In genomic region chr15:93997071-93997658, GRCh38 we compare ENCODE assay signal across 8 cellular contexts.
DNase-seq lines count a peak whose midpoint lies in the region; ATAC-seq, FAIRE-seq and TF ChIP-seq lines count a peak whose summit lies in the region.

No MANE protein-coding gene starts in this region.

- TF ChIP-seq CTCF in left ventricle myocardium inferior (IDR thresholded peaks at IDR 0.05; ENCODE audit: borderline replicate concordance) (peak; percentile 72), foreskin keratinocyte (conservative IDR thresholded peaks at IDR 0.05) (peak; percentile 85), transverse colon (IDR thresholded peaks at IDR 0.05) (peak; percentile 51 to 73 (median 62))

- intact Hi-C loops in left ventricle myocardium inferior (cut with micrococcal nuclease) (no loop called here), left ventricle myocardium superior (cut with micrococcal nuclease) (no loop called here), transverse colon (cut with DNase I; ENCODE audit: low total_unique reads) (loop anchor here (10.0 kb wide), 2 partner anchors 128 to 962 kb away; no protein-coding TSS in a partner anchor)

- TF ChIP-seq EP300 in transverse colon (IDR thresholded peaks at IDR 0.05; ENCODE audit: low read depth), result no peak

- H3K27ac ChIP-seq in left ventricle myocardium inferior (replicated peaks) (no peak overlapping the region), foreskin keratinocyte (no peak overlapping the region), transverse colon (no peak overlapping the region)

- no peaks in the 10 kb centered on the region for H3K4me1 ChIP-seq in left ventricle myocardium inferior
- no peaks in the 10 kb centered on the region for H3K4me1 ChIP-seq in foreskin keratinocyte
- no peaks in the 10 kb centered on the region for H3K4me1 ChIP-seq in transverse colon

- DNase-seq in left ventricle myocardium inferior, result no peak
- no peak for DNase-seq in left ventricle myocardium superior
- DNase-seq in RCC 7860 (ENCODE audit: low spot score), result no peak
- DNase-seq in foreskin keratinocyte, result no peak
- DNase-seq in transverse colon, result no peak
- no peak for DNase-seq in ureter (ENCODE audit: low spot score)

- 22 to 47% methylated on average over 6 of the region's 6 CpGs for WGBS in transverse colon (ENCODE audit: low coverage in 1 of 2), 2 donors

- in situ Hi-C loops in transverse colon (cut with MboI; ENCODE audit: low pct_ligation_motif_present in 1 of 4, low pct_unique_long_range_greater_than_20kb in 1 of 4, low sequenced_read_pairs in 3 of 4), result loop anchor here in 3 of 4 donors (10.0 to 25.0 kb wide), 2 partner anchors 128 to 910 kb away; partner anchors contain the start of gene RGMA (in 3 of the 3)

- H3K36me3 ChIP-seq in left ventricle myocardium inferior (no peaks in the 10 kb centered on the region), transverse colon (no peaks in the 10 kb centered on the region)

- H3K9me3 ChIP-seq in left ventricle myocardium inferior (replicated peaks) (no peaks in the 10 kb centered on the region), transverse colon (no peaks in the 10 kb centered on the region)

- FAIRE-seq in RCC 7860 (lab: Jason Lieb, UNC), result peak; percentile 67

- H3K4me3 ChIP-seq in left ventricle myocardium inferior (no peak overlapping the region), transverse colon (no peak overlapping the region)

- H3K27me3 ChIP-seq in left ventricle myocardium inferior (ENCODE audit: low read depth) (peaks cover 10% of the 10 kb centered on the region), foreskin keratinocyte (peaks cover 4% of the 10 kb centered on the region), transverse colon (no peaks in the 10 kb centered on the region)

- no peak for ATAC-seq in left ventricle myocardium superior
- peak; percentile 62 for ATAC-seq in foreskin keratinocyte
- ATAC-seq in HG02970 (IDR thresholded peaks at IDR 0.05; ENCODE audit: low FRiP score, unreplicated experiment), result no peak
- ATAC-seq in HG02798 (IDR thresholded peaks at IDR 0.05; ENCODE audit: poor library complexity, unreplicated experiment), result no peak

- no peak for TF ChIP-seq POLR2A in transverse colon (IDR thresholded peaks at IDR 0.05)
